Comparison of ENCODE assay signal across 34 cellular contexts in the genomic region with DNA sequence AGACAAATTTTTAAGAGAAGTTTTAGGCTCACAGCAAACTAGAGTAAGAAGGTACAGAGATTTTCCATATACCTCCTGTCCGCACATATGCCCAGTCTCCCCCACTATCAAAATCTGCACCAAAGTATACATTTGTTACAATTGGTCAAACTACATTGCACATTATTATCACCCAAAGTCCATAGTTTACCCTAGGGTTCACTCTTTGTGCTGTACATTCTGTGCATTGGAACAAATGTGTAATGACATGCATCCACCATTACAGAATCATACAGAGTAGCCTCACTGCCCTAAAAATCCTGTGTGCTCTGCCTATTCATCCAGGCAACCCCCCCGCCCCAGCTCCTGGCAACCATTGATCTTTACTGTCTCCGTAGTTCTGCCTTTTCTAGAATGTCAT.
"Had no signal": no experiment of that assay in that cellular context is flagged by ENCODE, and none has a peak within 500 bp of the region (broad histone marks: within the 10 kb centered on the region; RNA-seq: fewer than 3 reads in every experiment).

No MANE protein-coding gene starts in this region.

- H3K9me3 ChIP-seq: MG63 had no signal

- DNase-seq: Karpas-422, Kasumi-1, MG63, MM.1S, MV-4-11, NCI-H1048, NCI-H1092, NCI-H1092 treated with DMSO at 0.1 percent for 48 hours, NCI-H1105, NCI-H1105 treated with DMSO at 0.1 percent for 48 hours, NCI-H1417, NCI-H1417 treated with DMSO at 0.1 percent for 48 hours, NCI-H1436, NCI-H1436 treated with DMSO at 0.1 percent for 48 hours, NCI-H146, NCI-H1694, NCI-H1694 treated with DMSO at 0.1 percent for 48 hours, NCI-H187, NCI-H187 treated with DMSO at 0.1 percent for 48 hours, NCI-H1930, NCI-H2029, NCI-H2029 treated with DMSO at 0.1 percent for 48 hours, NCI-H2081, NCI-H2081 treated with DMSO at 0.1 percent for 48 hours, NCI-H2107, NCI-H2171, NCI-H2171 treated with DMSO at 0.1 percent for 48 hours, NCI-H2227 treated with DMSO at 0.1 percent for 48 hours, NCI-H226, NCI-H345, NCI-H446, NCI-H446 treated with DMSO at 0.1 percent for 48 hours, NCI-H510A, NCI-H510A treated with DMSO at 0.1 percent for 48 hours had no signal

- H3K36me3 ChIP-seq: MG63 had no signal

- H3K27me3 ChIP-seq: MG63 had no signal

- H3K4me3 ChIP-seq: MG63 had no signal
